ENCODE assay signal across 8 cellular contexts in genomic region chrX:112147206-112147605, GRCh38.
A peak's percentile ranks its signal among the peaks of the same experiment; 100 is the strongest.
DNase-seq lines count a peak whose midpoint lies in the region; ATAC-seq and TF ChIP-seq lines count a peak whose summit lies in the region.

No MANE protein-coding gene starts in this region.

- no peak overlapping the region for H3K23ac ChIP-seq in mesenchymal stem cell (ENCODE audit: low read length in 2 of 2)

- ATAC-seq in DND-41 (ENCODE audit: insufficient read depth, low read depth) (no peak), GM21423 (IDR thresholded peaks at IDR 0.05; ENCODE audit: unreplicated experiment) (no peak)

- no peak for TF ChIP-seq POLR2A in adrenal gland (IDR thresholded peaks at IDR 0.05)

- H3K4me3 ChIP-seq in DND-41 (ENCODE audit: low read depth in 1 of 2, low read length in 2 of 2) = no peak overlapping the region
- no peak overlapping the region for H3K4me3 ChIP-seq in adrenal gland
- no peak overlapping the region for H3K4me3 ChIP-seq in mesenchymal stem cell (ENCODE audit: insufficient read depth in 1 of 2, low read depth in 1 of 2, low read length in 2 of 2)

- H4K91ac ChIP-seq in mesenchymal stem cell (ENCODE audit: low read length) = no peak overlapping the region

- intact Hi-C loops in adrenal gland (cut with DNase I) = no loop called here

- H2BK12ac ChIP-seq in mesenchymal stem cell (ENCODE audit: low read length in 2 of 2) = no peak overlapping the region

- no peak overlapping the region for H2BK120ac ChIP-seq in mesenchymal stem cell (ENCODE audit: low read depth, low read length)

- H2BK5ac ChIP-seq in mesenchymal stem cell (ENCODE audit: low read depth, low read length, poor library complexity, severe bottlenecking) = no peak overlapping the region

- H2AK5ac ChIP-seq in mesenchymal stem cell (ENCODE audit: low read length, severe bottlenecking) = no peak overlapping the region

- H4K8ac ChIP-seq in mesenchymal stem cell (ENCODE audit: low read length) = no peak overlapping the region

- H3K79me1 ChIP-seq in mesenchymal stem cell (replicated peaks; ENCODE audit: low read length, poor library complexity, severe bottlenecking) = no peaks in the 10 kb centered on the region

- H3K4me2 ChIP-seq in DND-41 (ENCODE audit: insufficient read depth, low read length) (no peak overlapping the region), mesenchymal stem cell (ENCODE audit: low read length, poor library complexity, severe bottlenecking) (no peak overlapping the region)

- H4K20me1 ChIP-seq in DND-41 (ENCODE audit: insufficient read depth, low read length) = no peaks in the 10 kb centered on the region

- no peak overlapping the region for H2BK15ac ChIP-seq in mesenchymal stem cell (ENCODE audit: low read depth, poor library complexity, severe bottlenecking)

- no peak overlapping the region for H2AFZ ChIP-seq in DND-41 (ENCODE audit: low read depth, low read length)
- H2AFZ ChIP-seq in mesenchymal stem cell (ENCODE audit: low read depth, low read length) = no peak overlapping the region

- no peak overlapping the region for H3K18ac ChIP-seq in mesenchymal stem cell (ENCODE audit: low read depth in 1 of 2, low read length in 2 of 2)

- H3K9me3 ChIP-seq in DND-41 (ENCODE audit: insufficient read depth, low read length, severe bottlenecking) = no peaks in the 10 kb centered on the region
- H3K9me3 ChIP-seq in adrenal gland (replicated peaks in 1 of 3) = no peaks in the 10 kb centered on the region
- H3K9me3 ChIP-seq in mesenchymal stem cell (ENCODE audit: control insufficient read depth, low read length) = no peaks in the 10 kb centered on the region

- no peak overlapping the region for H3K4ac ChIP-seq in mesenchymal stem cell (ENCODE audit: low read depth in 1 of 2, low read length in 2 of 2)

- H3K27me3 ChIP-seq in DND-41 (ENCODE audit: insufficient read depth, low read length, poor library complexity) (no peaks in the 10 kb centered on the region), adrenal gland (peaks cover 6% of the 10 kb centered on the region), mesenchymal stem cell (ENCODE audit: control insufficient read depth in 1 of 2, insufficient read depth in 1 of 2, low read length in 2 of 2) (peaks cover 0 to 50% of the 10 kb centered on the region in 2 experiments)

- H3K9ac ChIP-seq in DND-41 (ENCODE audit: low read depth, low read length) (no peak overlapping the region), mesenchymal stem cell (ENCODE audit: low read length) (no peak overlapping the region)

- H3K4me1 ChIP-seq in DND-41 (ENCODE audit: insufficient read depth, low read length) = no peaks in the 10 kb centered on the region
- H3K4me1 ChIP-seq in adrenal gland (replicated peaks in 1 of 2) = no peaks in the 10 kb centered on the region
- no peaks in the 10 kb centered on the region for H3K4me1 ChIP-seq in mesenchymal stem cell (ENCODE audit: control insufficient read depth, insufficient read depth, low read depth, low read length)

- H3K36me3 ChIP-seq in DND-41 (ENCODE audit: insufficient read depth, low read length) (no peaks in the 10 kb centered on the region), adrenal gland (replicated peaks in 1 of 2) (no peaks in the 10 kb centered on the region), mesenchymal stem cell (ENCODE audit: control insufficient read depth in 1 of 2, insufficient read depth in 2 of 2, low read depth in 1 of 2, low read length in 2 of 2) (no peaks in the 10 kb centered on the region)

- DNase-seq in DND-41 = no peak
- DNase-seq in HPDE6-E6E7 (ENCODE audit: extremely low spot score) = peak; percentile 4
- DNase-seq in adrenal gland = peak in 6 of 7 donors; percentile 8 to 49 (median 16)
- peak; percentile 32 for DNase-seq in mesenchymal stem cell
- DNase-seq in KG1 (lab: John Stamatoyannopoulos, UW) = no peak
- DNase-seq in T-helper 1 cell = no peak
- no peak for DNase-seq in AML-193 (lab: John Stamatoyannopoulos, UW)

- no peaks in the 10 kb centered on the region for H3K79me2 ChIP-seq in DND-41 (ENCODE audit: insufficient read depth, low read length)

- H3K27ac ChIP-seq in DND-41 (ENCODE audit: low read length) (no peak overlapping the region), adrenal gland (no peak overlapping the region), mesenchymal stem cell (ENCODE audit: low read length, poor library complexity, severe bottlenecking) (no peak overlapping the region)

- TF ChIP-seq CTCF in DND-41 (IDR thresholded peaks at IDR 0.05; ENCODE audit: borderline replicate concordance, extremely low read depth, low read length, poor library complexity, severe bottlenecking) (peak; percentile 34), adrenal gland (IDR thresholded peaks at IDR 0.05) (peak; percentile 12 to 48 (median 29))

- 16 to 32% (median 19%) methylated on average over 2 of the region's 2 CpGs for WGBS in adrenal gland, 4 donors
- 0% methylated on average over 1 of the region's 2 CpGs for WGBS in mesenchymal stem cell

- H3K14ac ChIP-seq in mesenchymal stem cell (ENCODE audit: low read length in 2 of 2) = no peak overlapping the region

Comparison
In these comparisons a context has a peak if more than half of its experiments do, and no peak if none do; other contexts are left out.
1. DNase-seq: peak in HPDE6-E6E7 (single experiment), adrenal gland (6 of 7) and mesenchymal stem cell (single experiment); none in DND-41 (single experiment), KG1 (single experiment), T-helper 1 cell (0 of 5) and AML-193 (0 of 2).